10 cellular contexts compared by ENCODE assay signal in the genomic region with DNA sequence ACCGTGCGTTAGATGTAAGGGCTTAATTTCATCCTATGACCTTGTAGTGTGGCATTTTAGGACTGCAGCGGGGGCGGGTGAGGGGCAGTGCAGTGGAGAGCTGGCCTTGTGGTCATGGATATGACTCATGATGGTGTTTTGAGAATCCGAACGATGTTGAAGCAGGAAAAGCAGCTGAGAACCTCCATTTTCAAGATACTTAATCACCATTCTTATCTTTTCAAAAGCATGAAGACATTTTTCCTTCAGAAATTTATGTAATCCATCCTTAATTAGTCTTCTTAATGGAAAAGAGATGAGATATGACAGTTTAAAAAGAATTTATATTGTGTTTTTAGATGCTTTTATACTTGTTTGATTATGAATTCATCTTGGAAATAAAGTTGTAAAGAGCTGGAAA. TPM values are rescaled to one million over a fixed set of nuclear protein-coding genes. Genes with fewer than 3 reads are reported as not detected.
DNase-seq lines count a peak whose midpoint lies in the region; ATAC-seq and TF ChIP-seq lines count a peak whose summit lies in the region.
"Had no signal": no experiment of that assay in that cellular context is flagged by ENCODE, and none has a peak within 500 bp of the region (broad histone marks: within the 10 kb centered on the region; RNA-seq: fewer than 3 reads in every experiment).

No MANE protein-coding gene starts in this region.

- CTCF ChIA-PET in CD8-positive, alpha-beta T cell (lab: Charles Lee), result interaction anchor here (0.7 kb wide), 1 partner anchor 19 kb away, joined by 3 read pairs; no protein-coding TSS in a partner anchor

- H4K5ac ChIP-seq in mesendoderm (ENCODE audit: low read length), result no peak overlapping the region

- WGBS in mesendoderm (ENCODE audit: extremely low coverage, insufficient coverage, low lambda C conversion rate), result no CpG with 5 or more reads among the region's 6 CpGs
- WGBS in tibial nerve, 2 donors, result 41 to 49% methylated on average over 6 of the region's 6 CpGs

- no peak overlapping the region for H3K4me2 ChIP-seq in mesendoderm (ENCODE audit: low read length)

- no peak for TF ChIP-seq EP300 in tibial nerve (IDR thresholded peaks at IDR 0.05)

- H2BK5ac ChIP-seq in mesendoderm (ENCODE audit: low read length), result no peak overlapping the region

- peaks cover 19% of the 10 kb centered on the region for H3K79me2 ChIP-seq in mesendoderm (ENCODE audit: control insufficient read depth, insufficient read depth, low read length)

- H3K23ac ChIP-seq in mesendoderm (ENCODE audit: low read length), result no peak overlapping the region

- H3K4me1 Mint-ChIP-seq in CD8-positive, alpha-beta T cell (ENCODE audit: low read depth), result peaks cover 39% of the 10 kb centered on the region

- no peaks in the 10 kb centered on the region for H3K9me3 ChIP-seq in CD8-positive, alpha-beta T cell (ENCODE audit: low read length)
- H3K9me3 ChIP-seq in tibial nerve, result no peaks in the 10 kb centered on the region
- H3K9me3 ChIP-seq: thyroid gland had no signal

- intact Hi-C loops in CD8-positive, alpha-beta T cell (cut with DNase I, micrococcal nuclease), result no loop called here

- DNase-seq in Caki2 (ENCODE audit: low read depth) (peak; percentile 47), MV-4-11 (lab: John Stamatoyannopoulos, UW) (peak; percentile 68), brain microvascular endothelial cell (peak; percentile 96), mesendoderm (peak; percentile 22), tibial nerve (ENCODE audit: low spot score in 2 of 2) (no peak), GM19240 (ENCODE audit: insufficient read length, low spot score) (no peak)
- DNase-seq in CD8-positive, alpha-beta T cell, result no peak
- DNase-seq: thyroid gland had no signal

- no peak overlapping the region for H2AK5ac ChIP-seq in mesendoderm (ENCODE audit: low read length)

- no peak overlapping the region for H3K27ac Mint-ChIP-seq in CD8-positive, alpha-beta T cell

- peak overlapping the region; percentile 65 for H3K27ac ChIP-seq in brain microvascular endothelial cell
- no peak overlapping the region for H3K27ac ChIP-seq in mesendoderm (ENCODE audit: low read depth, low read length)
- H3K27ac ChIP-seq in CD8-positive, alpha-beta T cell (ENCODE audit: low read depth, low read length), result no peak overlapping the region
- no peak overlapping the region for H3K27ac ChIP-seq in tibial nerve
- H3K27ac ChIP-seq: skin epidermis, thyroid gland had no signal

- POLR2A ChIA-PET in CD8-positive, alpha-beta T cell (lab: Charles Lee), result interaction anchor here (1.9 kb wide), 1 partner anchor 10 kb away, joined by 7 read pairs; a partner anchor contains a TSS

- in situ Hi-C loops in Caki2 (cut with HindIII; ENCODE audit: low pct_unique_long_range_greater_than_20kb, low sequenced_read_pairs), result no loop called here
- in situ Hi-C loops in brain microvascular endothelial cell (cut with HindIII; ENCODE audit: low pct_ligation_motif_present, low sequenced_read_pairs), result no loop called here

- H3K27me3 Mint-ChIP-seq in CD8-positive, alpha-beta T cell (ENCODE audit: low read depth), result no peaks in the 10 kb centered on the region

- H3K4me1 ChIP-seq in mesendoderm (ENCODE audit: control insufficient read depth, low read depth, low read length) (no peaks in the 10 kb centered on the region), tibial nerve (peaks cover 0 to 33% (median 10%) of the 10 kb centered on the region in 4 donors)
- peaks cover 9% of the 10 kb centered on the region for H3K4me1 ChIP-seq in CD8-positive, alpha-beta T cell (ENCODE audit: insufficient read depth, low read length)

- H3K18ac ChIP-seq in mesendoderm (ENCODE audit: low read length), result no peak overlapping the region

- H3K79me1 ChIP-seq in mesendoderm (ENCODE audit: low read length), result peaks cover 11% of the 10 kb centered on the region

- no peak for TF ChIP-seq POLR2A in tibial nerve (IDR thresholded peaks at IDR 0.05)

- no peak overlapping the region for H2BK15ac ChIP-seq in mesendoderm (replicated peaks; ENCODE audit: low read depth)

- H3K4me3 ChIP-seq in brain microvascular endothelial cell (ENCODE audit: low read depth, low read length) (no peak overlapping the region), mesendoderm (ENCODE audit: low read length) (no peak overlapping the region), tibial nerve (no peak overlapping the region)
- no peak overlapping the region for H3K4me3 ChIP-seq in CD8-positive, alpha-beta T cell (ENCODE audit: low read depth, low read length)
- H3K4me3 ChIP-seq: skin epidermis, thyroid gland had no signal

- peaks cover 68% of the 10 kb centered on the region for H3K36me3 Mint-ChIP-seq in CD8-positive, alpha-beta T cell

- no peak for ATAC-seq in CD8-positive, alpha-beta T cell
- no peak for ATAC-seq in GM21786 (IDR thresholded peaks at IDR 0.05; ENCODE audit: unreplicated experiment)

- no peak overlapping the region for H3K9ac ChIP-seq in mesendoderm (ENCODE audit: low read length)

- no peak overlapping the region for H4K8ac ChIP-seq in mesendoderm (ENCODE audit: low read depth, low read length)

- H3K9me3 Mint-ChIP-seq in CD8-positive, alpha-beta T cell, result no peaks in the 10 kb centered on the region

- H2BK120ac ChIP-seq in mesendoderm (ENCODE audit: low read depth, low read length), result no peak overlapping the region

- TF ChIP-seq CTCF in brain microvascular endothelial cell (IDR thresholded peaks at IDR 0.05; ENCODE audit: low read depth, low read length, missing control alignments) (no peak), tibial nerve (IDR thresholded peaks at IDR 0.05) (no peak)
- TF ChIP-seq CTCF in CD8-positive, alpha-beta T cell (IDR thresholded peaks at IDR 0.05), result no peak

- peaks cover 47% of the 10 kb centered on the region for H3K36me3 ChIP-seq in brain microvascular endothelial cell (replicated peaks)
- peaks cover 13% of the 10 kb centered on the region for H3K36me3 ChIP-seq in mesendoderm (ENCODE audit: control insufficient read depth, insufficient read depth, low read length)
- peaks cover 39% of the 10 kb centered on the region for H3K36me3 ChIP-seq in CD8-positive, alpha-beta T cell (ENCODE audit: insufficient read depth, low read length)
- peaks cover 3 to 60% (median 5%) of the 10 kb centered on the region in 3 donors for H3K36me3 ChIP-seq in tibial nerve

- no peak overlapping the region for H3K4ac ChIP-seq in mesendoderm (ENCODE audit: low read depth, low read length)

- H3K4me3 Mint-ChIP-seq in CD8-positive, alpha-beta T cell, result no peak overlapping the region

- no peak overlapping the region for H3K56ac ChIP-seq in mesendoderm (ENCODE audit: low read length)

- H3K27me3 ChIP-seq in brain microvascular endothelial cell (replicated peaks) (no peaks in the 10 kb centered on the region), mesendoderm (ENCODE audit: insufficient read depth, low read length, poor library complexity) (no peaks in the 10 kb centered on the region), tibial nerve (no peaks in the 10 kb centered on the region)
- no peaks in the 10 kb centered on the region for H3K27me3 ChIP-seq in CD8-positive, alpha-beta T cell (ENCODE audit: insufficient read depth, low read length)
- H3K27me3 ChIP-seq: thyroid gland had no signal

RNA-seq across cellular contexts. Expression of a gene that starts 9.6 kb away (rescaled TPM):
- 573 and 677 TPM in 2 replicates for total RNA-seq in Caki2 (2014; rRNA removed; shearing (Covaris generic); ENCODE audit: low replicate concordance)
- 435 TPM for polyA plus RNA-seq in mesendoderm (2013, experiment 1 of 2)
- 440 TPM for polyA plus RNA-seq in mesendoderm (2013, experiment 2 of 2)
- total RNA-seq in CD8-positive, alpha-beta T cell, result 100 to 1,000 TPM; 127 to 132 TPM
- 100 to 1,000 TPM; 138 to 224 (median 171) TPM for total RNA-seq in tibial nerve

RNA-seq across cellular contexts. Expression of a gene that starts 9.8 kb away (rescaled TPM):
- total RNA-seq in Caki2 (2014; rRNA removed; shearing (Covaris generic); ENCODE audit: low replicate concordance), result 28.2 and 34.5 TPM in 2 replicates
- 20.3 TPM for polyA plus RNA-seq in mesendoderm (2013, experiment 1 of 2)
- polyA plus RNA-seq in mesendoderm (2013, experiment 2 of 2), result 21.7 TPM
- 10 to 100 TPM; 10.2 to 13.0 TPM for total RNA-seq in CD8-positive, alpha-beta T cell
- total RNA-seq in tibial nerve, result 1 to 10 TPM; 6.9 to 9.2 (median 7.7) TPM

RNA-seq across cellular contexts. Expression of a gene that starts 20.7 kb away (rescaled TPM):
- 1.0 and 1.3 TPM in 2 replicates for total RNA-seq in Caki2 (2014; rRNA removed; shearing (Covaris generic); ENCODE audit: low replicate concordance)
- 12.7 TPM for polyA plus RNA-seq in mesendoderm (2013, experiment 1 of 2)
- polyA plus RNA-seq in mesendoderm (2013, experiment 2 of 2), result 13.3 TPM
- total RNA-seq in CD8-positive, alpha-beta T cell, result 10 to 100 TPM; 12.1 to 12.4 TPM
- total RNA-seq in tibial nerve, result 10 to 100 TPM; 11.7 to 12.6 (median 12.4) TPM

Comparison
In these comparisons a context has a peak if more than half of its experiments do, and no peak if none do; other contexts are left out.
1. DNase-seq: peak in Caki2 (single experiment), MV-4-11 (single experiment), brain microvascular endothelial cell (single experiment) and mesendoderm (single experiment); none in CD8-positive, alpha-beta T cell (0 of 7), tibial nerve (0 of 2) and GM19240 (single experiment).